Comparison of ENCODE assay signal across 11 cellular contexts in the genomic region with DNA sequence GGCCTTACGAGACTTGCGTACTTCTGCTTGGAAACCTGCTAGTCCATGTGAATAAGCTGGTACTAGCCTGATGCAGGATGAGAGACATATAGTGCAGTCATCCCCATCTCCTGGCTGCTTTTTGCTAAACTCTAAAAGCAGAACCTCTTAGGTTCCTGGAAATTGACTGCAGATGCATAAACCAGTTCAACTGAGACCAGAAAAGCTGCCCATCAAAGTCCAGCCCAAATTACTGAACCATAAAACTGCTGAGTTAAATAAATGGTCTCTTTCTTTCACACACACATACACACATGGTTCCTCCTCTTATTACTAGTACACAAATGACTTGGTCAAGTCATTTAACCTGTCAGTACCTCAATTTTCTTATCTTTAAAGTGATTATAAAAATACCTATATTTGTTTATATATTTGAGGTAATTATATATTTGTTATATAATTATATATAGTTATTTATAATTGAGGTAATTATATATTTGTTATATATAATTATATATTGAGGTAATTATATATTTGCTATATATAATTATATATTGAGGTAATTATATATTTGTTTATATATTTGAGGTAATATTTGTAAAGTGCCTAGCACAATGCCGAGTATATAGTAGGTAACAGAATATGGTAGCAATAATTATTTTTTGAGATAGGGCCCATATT. TPM values are rescaled to one million over a fixed set of nuclear protein-coding genes. Genes with fewer than 3 reads are reported as not detected.
DNase-seq lines count a peak whose midpoint lies in the region; ATAC-seq and TF ChIP-seq lines count a peak whose summit lies in the region.
"Had no signal": no experiment of that assay in that cellular context is flagged by ENCODE, and none has a peak within 500 bp of the region (broad histone marks: within the 10 kb centered on the region; RNA-seq: fewer than 3 reads in every experiment).

No MANE protein-coding gene starts in this region.

- POLR2A ChIA-PET in GM10248 (lab: Yijun Ruan, JAX): no interaction called here
- POLR2A ChIA-PET in activated B cell treated with CpG ODN at 0.5 μM for 24 hours (lab: Charles Lee): interaction anchor here (0.5 to 1.7 kb wide), 5 partner anchors 25 to 738 kb away, joined by 4 to 7 read pairs (median 5); partner anchors contain the start of gene RABGAP1L

- DNase-seq in GM10248 (ENCODE audit: extremely low spot score) (peak; percentile 40), activated B cell treated with CpG ODN at 0.5 μM for 24 hours (no peak), glomerular visceral epithelial cell (ENCODE audit: extremely low spot score) (no peak), NCI-H2107 treated with DMSO at 0.1 percent for 48 hours (lab: John Stamatoyannopoulos, UW; ENCODE audit: unreplicated experiment) (no peak), ACHN (no peak), AG08396 (ENCODE audit: low spot score) (no peak)
- DNase-seq: NCI-H526 treated with DMSO at 0.1 percent for 48 hours had no signal

- no peaks in the 10 kb centered on the region for H3K27me3 Mint-ChIP-seq in activated B cell treated with CpG ODN at 0.5 μM for 24 hours
- H3K27me3 Mint-ChIP-seq: activated T-helper 17 cell treated with anti-CD3 and anti-CD28 coated beads, Interleukin-2, amount 50 U/mL, for 72 hours had no signal

- peak overlapping the region; percentile 49 for H3K4me3 Mint-ChIP-seq in activated B cell treated with CpG ODN at 0.5 μM for 24 hours
- H3K4me3 Mint-ChIP-seq: activated T-helper 17 cell treated with anti-CD3 and anti-CD28 coated beads, Interleukin-2, amount 50 U/mL, for 72 hours had no signal

- in situ Hi-C loops in ACHN (cut with HindIII; ENCODE audit: low pct_ligation_motif_present, low pct_unique_long_range_greater_than_20kb, low sequenced_read_pairs): no loop called here

- no peak for TF ChIP-seq CTCF in GM10248 (IDR thresholded peaks at IDR 0.05; ENCODE audit: control extremely low read depth, extremely low read depth, low read depth, missing control alignments)
- no peak for TF ChIP-seq CTCF in activated B cell treated with CpG ODN at 0.5 μM for 24 hours (IDR thresholded peaks at IDR 0.05)

- peaks cover 5% of the 10 kb centered on the region for H3K36me3 Mint-ChIP-seq in activated B cell treated with CpG ODN at 0.5 μM for 24 hours (ENCODE audit: low read depth)

- H3K4me1 Mint-ChIP-seq in activated B cell treated with CpG ODN at 0.5 μM for 24 hours: peaks cover 33% of the 10 kb centered on the region
- H3K4me1 Mint-ChIP-seq: activated T-helper 17 cell treated with anti-CD3 and anti-CD28 coated beads, Interleukin-2, amount 50 U/mL, for 72 hours had no signal

- peak overlapping the region; percentile 81 for H3K27ac Mint-ChIP-seq in activated B cell treated with CpG ODN at 0.5 μM for 24 hours
- H3K27ac Mint-ChIP-seq: activated T-helper 17 cell treated with anti-CD3 and anti-CD28 coated beads, Interleukin-2, amount 50 U/mL, for 72 hours had no signal

- peak; percentile 74 for ATAC-seq in GM19467 (IDR thresholded peaks at IDR 0.05; ENCODE audit: unreplicated experiment)
- peak; percentile 58 for ATAC-seq in HG03342 (IDR thresholded peaks at IDR 0.05; ENCODE audit: unreplicated experiment)
- ATAC-seq in activated B cell treated with CpG ODN at 0.5 μM for 24 hours (ENCODE audit: low read depth): peak; percentile 95
- ATAC-seq: activated T-helper 17 cell treated with anti-CD3 and anti-CD28 coated beads, Interleukin-2, amount 50 U/mL, for 72 hours; sciatic nerve had no signal

- intact Hi-C loops in activated B cell treated with CpG ODN at 0.5 μM for 24 hours (cut with micrococcal nuclease): loop anchor here (2.0 to 5.0 kb wide), 3 partner anchors 13 to 37 kb away; partner anchors contain the start of gene RABGAP1L

- H3K9me3 Mint-ChIP-seq in activated B cell treated with CpG ODN at 0.5 μM for 24 hours: peaks cover 9% of the 10 kb centered on the region
- H3K9me3 Mint-ChIP-seq: activated T-helper 17 cell treated with anti-CD3 and anti-CD28 coated beads, Interleukin-2, amount 50 U/mL, for 72 hours had no signal

- CTCF ChIA-PET in GM10248 (lab: Yijun Ruan, JAX) (interaction anchor here (1.7 kb wide), 1 partner anchor 19 kb away, joined by 5 read pairs; no protein-coding TSS in a partner anchor), activated B cell treated with CpG ODN at 0.5 μM for 24 hours (lab: Charles Lee) (interaction anchor here (1.6 kb wide), 1 partner anchor 84 kb away, joined by 10 read pairs; no protein-coding TSS in a partner anchor)

RNA-seq across cellular contexts. Expression of gene RABGAP1L, which starts 25.2 kb away (rescaled TPM):
- 103 and 126 TPM in 2 replicates for total RNA-seq in activated B cell treated with CpG ODN at 0.5 μM for 24 hours
